In genomic region chr1:23168462-23169218, GRCh38 we compare ENCODE assay signal across 8 cellular contexts. TPM values are rescaled to one million over a fixed set of nuclear protein-coding genes. Genes with fewer than 3 reads are reported as not detected.
DNase-seq lines count a peak whose midpoint lies in the region; ATAC-seq, FAIRE-seq and TF ChIP-seq lines count a peak whose summit lies in the region.

TSS of gene LUZP1 (minus strand) at chr1:23168856.

- H3K9me3 ChIP-seq in MG63 (no peaks in the 10 kb centered on the region), neutrophil (no peaks in the 10 kb centered on the region)

- peak within 1 kb of the TSS; percentile 61 for H3K27ac ChIP-seq in neutrophil

- no peak for TF ChIP-seq CTCF in neutrophil (IDR thresholded peaks at IDR 0.05)
- no peak for TF ChIP-seq CTCF in subcutaneous adipose tissue (IDR thresholded peaks at IDR 0.05; ENCODE audit: low read depth)

- H3K4me1 ChIP-seq in neutrophil (ENCODE audit: control insufficient read depth in 1 of 2, insufficient read depth in 1 of 2, low read depth in 1 of 2, low read length in 1 of 2) = peaks cover 19 to 26% of the 10 kb centered on the region in 2 experiments

- peak within 1 kb of the TSS; percentile 74 for H3K4me3 ChIP-seq in MG63
- H3K4me3 ChIP-seq in neutrophil (ENCODE audit: low read depth in 1 of 2, low read length in 1 of 2) = peak within 1 kb of the TSS; percentile 54 to 75

- H3K27me3 ChIP-seq in MG63 (no peaks in the 10 kb centered on the region), neutrophil (peaks cover 18% of the 10 kb centered on the region)

- peak; percentile 73 for ATAC-seq in GM21515 (IDR thresholded peaks at IDR 0.05; ENCODE audit: unreplicated experiment)
- peak; percentile 81 for ATAC-seq in SK-N-SH treated with all-trans-retinoic acid at 6 μM for 48 hours

- DNase-seq in CMK (ENCODE audit: low read depth) (peak; percentile 86), MG63 (peak; percentile 73), frontal cortex (ENCODE audit: low spot score in 2 of 2) (peak; percentile 94 to 95)
- DNase-seq in activated naive CD4-positive, alpha-beta T cell treated with anti-CD3 and anti-CD28 coated beads, Interleukin-2, amount 50 U/mL, for 16 hours = peak; percentile 76

- H3K36me3 ChIP-seq in MG63 (no peaks in the 10 kb centered on the region), neutrophil (no peaks in the 10 kb centered on the region)

- FAIRE-seq in frontal cortex (lab: Jason Lieb, UNC) = no peak

TF ChIP-seq in SK-N-SH treated with all-trans-retinoic acid at 6 μM for 48 hours, 23 proteins besides CTCF, POLR2A, EP300 and RAD21:
- TF ChIP-seq ZC3H10 (CRISPR knock-in tag; IDR thresholded peaks at IDR 0.05) = no peak
- TF ChIP-seq CSDC2 (CRISPR knock-in tag; IDR thresholded peaks at IDR 0.05) = no peak
- TF ChIP-seq ZFP30 (CRISPR knock-in tag; IDR thresholded peaks at IDR 0.05) = no peak
- TF ChIP-seq GLIS3 (CRISPR knock-in tag; IDR thresholded peaks at IDR 0.05) = no peak
- no peak for TF ChIP-seq ISL1 (CRISPR knock-in tag; IDR thresholded peaks at IDR 0.05)

RNA-seq across cellular contexts. Expression of gene LUZP1, which starts in this region (rescaled TPM):
- 17.1 and 18.2 TPM in 2 replicates for total RNA-seq in MG63 (2014; rRNA removed; shearing (Covaris generic); ENCODE audit: low replicate concordance)
- total RNA-seq in frontal cortex (5.3 TPM), subcutaneous adipose tissue (10 to 100 TPM; 23.3 to 30.3 (median 24.7) TPM)

Comparison
In these comparisons a context has a peak if more than half of its experiments do, and no peak if none do; other contexts are left out.
1. Peak in every context shown above with its lines: DNase-seq, ATAC-seq, H3K4me3 ChIP-seq and H3K27ac ChIP-seq.